Comparison of ENCODE assay signal across 9 cellular contexts in the genomic region with DNA sequence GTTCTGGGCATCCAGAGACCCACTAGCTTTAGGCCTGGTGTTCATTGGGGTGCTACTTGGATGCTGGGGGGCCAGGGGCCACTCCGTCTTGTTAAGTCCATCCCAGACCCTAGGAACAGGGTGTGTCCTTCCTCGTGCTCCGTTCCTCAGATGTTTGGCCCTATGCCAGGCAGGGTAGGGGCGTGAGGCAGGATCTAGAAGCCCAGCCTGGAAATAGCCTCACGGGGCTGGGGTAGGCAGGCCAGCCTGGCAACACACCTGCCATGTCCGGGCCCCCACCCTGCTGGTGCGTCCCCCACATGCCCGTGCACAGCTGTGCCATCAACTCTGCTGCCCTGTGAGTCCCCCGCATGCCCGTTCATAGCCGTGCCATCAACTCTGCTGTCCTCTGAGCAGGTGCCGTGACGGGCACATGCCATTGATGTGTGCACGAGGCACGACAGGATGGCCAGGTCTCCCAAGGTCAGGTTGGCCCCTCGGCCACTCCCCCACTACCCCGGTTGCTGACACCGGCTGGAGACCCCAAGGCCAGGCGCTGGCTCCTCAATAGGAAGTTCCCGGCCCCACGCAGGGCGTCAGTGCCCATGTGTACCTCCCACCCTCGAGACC. TPM values are rescaled to one million over a fixed set of nuclear protein-coding genes. Genes with fewer than 3 reads are reported as not detected.
DNase-seq lines count a peak whose midpoint lies in the region; ATAC-seq and TF ChIP-seq lines count a peak whose summit lies in the region.
"Had no signal": no experiment of that assay in that cellular context is flagged by ENCODE, and none has a peak within 500 bp of the region (broad histone marks: within the 10 kb centered on the region; RNA-seq: fewer than 3 reads in every experiment).

No MANE protein-coding gene starts in this region.

- TF ChIP-seq CTCF in BE2C (IDR thresholded peaks at IDR 0.05; ENCODE audit: low read depth, low read length): no peak
- no peak for TF ChIP-seq CTCF in endodermal cell (conservative IDR thresholded peaks at IDR 0.05)
- TF ChIP-seq CTCF in neural cell (IDR thresholded peaks at IDR 0.05; ENCODE audit: poor library complexity, severe bottlenecking): no peak

- no peak overlapping the region for H2AFZ ChIP-seq in neural cell (ENCODE audit: low read depth, low read length)

- no peak for ATAC-seq in GM21619 (IDR thresholded peaks at IDR 0.05; ENCODE audit: unreplicated experiment)
- ATAC-seq in HG03432 (IDR thresholded peaks at IDR 0.05; ENCODE audit: unreplicated experiment): no peak
- ATAC-seq: activated T-cell treated with anti-CD3 and anti-CD28 coated beads, Interleukin-2, amount 50 U/mL, for 4 hours had no signal

- H3K9me3 ChIP-seq in BE2C: no peaks in the 10 kb centered on the region
- no peaks in the 10 kb centered on the region for H3K9me3 ChIP-seq in endodermal cell (ENCODE audit: control insufficient read depth, low read length)
- H3K9me3 ChIP-seq in neural cell (ENCODE audit: low read length): no peaks in the 10 kb centered on the region

- H3K4me3 ChIP-seq in BE2C (ENCODE audit: low read depth, low read length): no peak overlapping the region
- H3K4me3 ChIP-seq in endodermal cell (ENCODE audit: low read length): no peak overlapping the region
- no peak overlapping the region for H3K4me3 ChIP-seq in neural cell (ENCODE audit: low read length)

- H3K27me3 ChIP-seq in BE2C (no peaks in the 10 kb centered on the region), endodermal cell (ENCODE audit: control insufficient read depth, insufficient read depth, low read length, poor library complexity, severe bottlenecking) (no peaks in the 10 kb centered on the region), neural cell (ENCODE audit: insufficient read depth, low read depth, low read length) (no peaks in the 10 kb centered on the region)

- H3K9ac ChIP-seq in endodermal cell (ENCODE audit: extremely low read depth, low read length, poor library complexity, severe bottlenecking) (no peak overlapping the region), neural cell (ENCODE audit: low read length) (no peak overlapping the region)

- H4K20me1 ChIP-seq in neural cell (ENCODE audit: insufficient read depth): no peaks in the 10 kb centered on the region

- peaks cover 5% of the 10 kb centered on the region for H3K4me1 Mint-ChIP-seq in endodermal cell

- no peaks in the 10 kb centered on the region for H3F3A ChIP-seq in neural cell (ENCODE audit: insufficient read depth, low read length, poor library complexity, severe bottlenecking)

- 94 to 95% methylated on average over 19 to 23 of the region's 23 CpGs for WGBS in endodermal cell (ENCODE audit: insufficient coverage in 1 of 2, insufficient read length in 1 of 2), 2 experiments

- no peaks in the 10 kb centered on the region for H3K79me2 ChIP-seq in neural cell (replicated peaks; ENCODE audit: insufficient read depth, low read length)

- H3K4me1 ChIP-seq in BE2C (peaks cover 46% of the 10 kb centered on the region), endodermal cell (ENCODE audit: control insufficient read depth, insufficient read depth, low read length) (no peaks in the 10 kb centered on the region)

- peak overlapping the region; percentile 68 for H3K27ac Mint-ChIP-seq in endodermal cell

- peak; percentile 60 for DNase-seq in BE2C
- DNase-seq in NCI-H524 treated with DMSO at 0.1 percent for 48 hours (lab: John Stamatoyannopoulos, UW): peak; percentile 56
- DNase-seq in endodermal cell: no peak
- DNase-seq in MV-4-11 (lab: John Stamatoyannopoulos, UW): no peak
- no peak for DNase-seq in iPS-NIHi7 (ENCODE audit: extremely low spot score)
- DNase-seq: activated T-cell treated with anti-CD3 and anti-CD28 coated beads, Interleukin-2, amount 50 U/mL, for 4 hours had no signal

- H3K4me3 Mint-ChIP-seq in endodermal cell: no peak overlapping the region
- H3K4me3 Mint-ChIP-seq: activated T-cell treated with anti-CD3 and anti-CD28 coated beads, Interleukin-2, amount 50 U/mL, for 4 hours had no signal

- TF ChIP-seq RAD21 in neural cell (conservative IDR thresholded peaks at IDR 0.05): no peak

- H3K27me3 Mint-ChIP-seq in endodermal cell (ENCODE audit: insufficient read depth): no peaks in the 10 kb centered on the region

- no peak overlapping the region for H3K4me2 ChIP-seq in neural cell (ENCODE audit: low read length)

- H3K9me2 ChIP-seq in neural cell (ENCODE audit: insufficient read depth, low read length): no peaks in the 10 kb centered on the region

- H3K9me3 Mint-ChIP-seq in endodermal cell: no peaks in the 10 kb centered on the region
- H3K9me3 Mint-ChIP-seq: activated T-cell treated with anti-CD3 and anti-CD28 coated beads, Interleukin-2, amount 50 U/mL, for 4 hours had no signal

- H3K36me3 Mint-ChIP-seq in endodermal cell (ENCODE audit: low read depth): peaks cover 45% of the 10 kb centered on the region

- peaks cover 77% of the 10 kb centered on the region for H3K36me3 ChIP-seq in BE2C
- H3K36me3 ChIP-seq in endodermal cell (ENCODE audit: control insufficient read depth, insufficient read depth, low read length): peaks cover 50% of the 10 kb centered on the region
- H3K36me3 ChIP-seq in neural cell (ENCODE audit: insufficient read depth, low read length): no peaks in the 10 kb centered on the region

- no peak for TF ChIP-seq EP300 in neural cell (conservative IDR thresholded peaks at IDR 0.05; ENCODE audit: poor library complexity, severe bottlenecking)

- peak overlapping the region; percentile 95 for H3K27ac ChIP-seq in endodermal cell (ENCODE audit: low read depth, low read length)
- H3K27ac ChIP-seq in neural cell (ENCODE audit: low read length): peak overlapping the region; percentile 59

TF ChIP-seq in neural cell, 6 proteins besides CTCF, POLR2A, EP300 and RAD21:
- TF ChIP-seq POLR2AphosphoS5 (IDR thresholded peaks at IDR 0.05) (no peak), EZH2 (IDR thresholded peaks at IDR 0.05; ENCODE audit: borderline replicate concordance, insufficient read depth, low read length, poor library complexity, severe bottlenecking) (no peak), TAF1 (IDR thresholded peaks at IDR 0.05; ENCODE audit: low read depth) (no peak), MXI1 (conservative IDR thresholded peaks at IDR 0.05; ENCODE audit: poor library complexity, severe bottlenecking) (no peak), SMC3 (conservative IDR thresholded peaks at IDR 0.05; ENCODE audit: poor library complexity) (no peak)
- TF ChIP-seq, protein P1, sequence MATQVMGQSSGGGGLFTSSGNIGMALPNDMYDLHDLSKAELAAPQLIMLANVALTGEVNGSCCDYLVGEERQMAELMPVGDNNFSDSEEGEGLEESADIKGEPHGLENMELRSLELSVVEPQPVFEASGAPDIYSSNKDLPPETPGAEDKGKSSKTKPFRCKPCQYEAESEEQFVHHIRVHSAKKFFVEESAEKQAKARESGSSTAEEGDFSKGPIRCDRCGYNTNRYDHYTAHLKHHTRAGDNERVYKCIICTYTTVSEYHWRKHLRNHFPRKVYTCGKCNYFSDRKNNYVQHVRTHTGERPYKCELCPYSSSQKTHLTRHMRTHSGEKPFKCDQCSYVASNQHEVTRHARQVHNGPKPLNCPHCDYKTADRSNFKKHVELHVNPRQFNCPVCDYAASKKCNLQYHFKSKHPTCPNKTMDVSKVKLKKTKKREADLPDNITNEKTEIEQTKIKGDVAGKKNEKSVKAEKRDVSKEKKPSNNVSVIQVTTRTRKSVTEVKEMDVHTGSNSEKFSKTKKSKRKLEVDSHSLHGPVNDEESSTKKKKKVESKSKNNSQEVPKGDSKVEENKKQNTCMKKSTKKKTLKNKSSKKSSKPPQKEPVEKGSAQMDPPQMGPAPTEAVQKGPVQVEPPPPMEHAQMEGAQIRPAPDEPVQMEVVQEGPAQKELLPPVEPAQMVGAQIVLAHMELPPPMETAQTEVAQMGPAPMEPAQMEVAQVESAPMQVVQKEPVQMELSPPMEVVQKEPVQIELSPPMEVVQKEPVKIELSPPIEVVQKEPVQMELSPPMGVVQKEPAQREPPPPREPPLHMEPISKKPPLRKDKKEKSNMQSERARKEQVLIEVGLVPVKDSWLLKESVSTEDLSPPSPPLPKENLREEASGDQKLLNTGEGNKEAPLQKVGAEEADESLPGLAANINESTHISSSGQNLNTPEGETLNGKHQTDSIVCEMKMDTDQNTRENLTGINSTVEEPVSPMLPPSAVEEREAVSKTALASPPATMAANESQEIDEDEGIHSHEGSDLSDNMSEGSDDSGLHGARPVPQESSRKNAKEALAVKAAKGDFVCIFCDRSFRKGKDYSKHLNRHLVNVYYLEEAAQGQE (IDR thresholded peaks at IDR 0.05; ENCODE audit: borderline replicate concordance): no peak

RNA-seq across cellular contexts. Expression of a gene that starts 36.8 kb away (rescaled TPM):
- polyA plus RNA-seq in BE2C (2012; ENCODE audit: insufficient read depth, insufficient read length, low read depth): 6.0 TPM
- 10 to 100 TPM; 32.8 to 42.3 TPM for total RNA-seq in endodermal cell
- 31.2 TPM for polyA plus RNA-seq in endodermal cell (2013, experiment 1 of 2)
- polyA plus RNA-seq in endodermal cell (2013, experiment 2 of 2): 30.9 TPM
- 6.1 and 9.2 TPM in 2 replicates for polyA plus RNA-seq in neural cell
- 4.3 and 4.4 TPM in 2 replicates for polyA minus RNA-seq in neural cell

RNA-seq across cellular contexts. Expression of a gene that starts 38.8 kb away (rescaled TPM):
- polyA plus RNA-seq in BE2C (2012; ENCODE audit: insufficient read depth, insufficient read length, low read depth): 134 TPM
- 100 to 1,000 TPM; 108 to 128 TPM for total RNA-seq in endodermal cell
- 55.0 TPM for polyA plus RNA-seq in endodermal cell (2013, experiment 1 of 2)
- 54.2 TPM for polyA plus RNA-seq in endodermal cell (2013, experiment 2 of 2)
- polyA plus RNA-seq in neural cell: 35.6 and 38.3 TPM in 2 replicates
- polyA minus RNA-seq in neural cell: 65.7 and 89.0 TPM in 2 replicates

Comparison
In these comparisons a context has a peak if more than half of its experiments do, and no peak if none do; other contexts are left out.
1. DNase-seq: peak in BE2C (single experiment) and NCI-H524 treated with DMSO at 0.1 percent for 48 hours (single experiment); none in endodermal cell (single experiment), MV-4-11 (single experiment) and iPS-NIHi7 (single experiment).